16 cellular contexts compared by ENCODE assay signal in the genomic region with DNA sequence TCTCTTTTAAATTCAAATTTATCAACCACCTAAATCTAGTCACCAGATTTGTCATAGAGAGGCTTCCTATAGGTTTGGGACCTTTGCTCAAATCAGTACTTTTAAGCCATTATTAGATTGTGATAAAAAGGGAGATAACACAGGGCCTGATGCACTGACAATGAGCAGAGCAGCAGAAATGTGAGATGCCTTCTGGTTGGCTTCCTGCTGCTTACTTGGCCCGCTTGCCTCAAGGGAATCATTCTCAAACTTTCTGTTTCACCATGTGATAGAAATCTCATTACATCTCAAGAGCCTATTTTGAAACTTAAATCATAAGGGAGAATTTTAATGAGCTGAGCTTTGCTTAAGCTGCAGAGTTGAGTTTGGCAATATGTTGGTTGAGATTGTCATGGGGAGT.
DNase-seq lines count a peak whose midpoint lies in the region; ATAC-seq and TF ChIP-seq lines count a peak whose summit lies in the region.
"Had no signal": no experiment of that assay in that cellular context is flagged by ENCODE, and none has a peak within 500 bp of the region (broad histone marks: within the 10 kb centered on the region; RNA-seq: fewer than 3 reads in every experiment).

No MANE protein-coding gene starts in this region.

- ATAC-seq in HG02759 (IDR thresholded peaks at IDR 0.05; ENCODE audit: unreplicated experiment) (peak; percentile 61), T-cell (replicated peaks in 1 of 4) (no peak)
- ATAC-seq: activated T-helper 17 cell treated with anti-CD3 and anti-CD28 coated beads, Interleukin-2, amount 50 U/mL, for 72 hours had no signal

- no peak for TF ChIP-seq CTCF in MM.1S (IDR thresholded peaks at IDR 0.05; ENCODE audit: low read length)
- TF ChIP-seq CTCF in OCI-LY7 (conservative IDR thresholded peaks at IDR 0.05; ENCODE audit: low read length) = no peak
- no peak for TF ChIP-seq CTCF in osteoblast (IDR thresholded peaks at IDR 0.05; ENCODE audit: extremely low read depth, low read depth, low read length)

- no peaks in the 10 kb centered on the region for H3K9me3 ChIP-seq in BLaER1
- H3K9me3 ChIP-seq in MM.1S (replicated peaks; ENCODE audit: insufficient read depth, low read length) = no peaks in the 10 kb centered on the region
- H3K9me3 ChIP-seq in OCI-LY7 (ENCODE audit: low read length) = no peaks in the 10 kb centered on the region
- H3K9me3 ChIP-seq in osteoblast (ENCODE audit: low read depth, low read length) = no peaks in the 10 kb centered on the region
- H3K9me3 ChIP-seq: MG63 had no signal

- no peaks in the 10 kb centered on the region for H3K9me2 ChIP-seq in MM.1S (replicated peaks; ENCODE audit: insufficient read depth, low read length)
- H3K9me2 ChIP-seq in OCI-LY7 (ENCODE audit: insufficient read depth, low read length) = no peaks in the 10 kb centered on the region

- POLR2A ChIA-PET in OCI-LY7 (lab: Charles Lee) = no interaction called here
- POLR2A ChIA-PET in T-cell (lab: Charles Lee) = no interaction called here

- DNase-seq in GM19240 (ENCODE audit: insufficient read length, low spot score) (peak; percentile 3), MM.1S (peak; percentile 24), iPS-NIHi11 (ENCODE audit: low spot score) (no peak), OCI-LY7 (ENCODE audit: low spot score) (no peak), T-cell (no peak), osteoblast (ENCODE audit: insufficient read length, low spot score, missing footprints) (no peak)
- DNase-seq: ACHN; activated CD4-positive, alpha-beta T cell treated with anti-CD3 and anti-CD28 coated beads, Interleukin-2, amount 50 U/mL, for 48 hours; anterior cingulate cortex; MG63; SIG-M5 had no signal

- no peak overlapping the region for H3K27ac Mint-ChIP-seq in T-cell
- H3K27ac Mint-ChIP-seq: activated T-helper 17 cell treated with anti-CD3 and anti-CD28 coated beads, Interleukin-2, amount 50 U/mL, for 72 hours; stimulated activated naive CD8-positive, alpha-beta T cell treated with anti-CD3 and anti-CD28 coated beads, Interleukin-15, Interleukin-2, amounts not matched to agents 100 ng/mL and 50 ng/mL, for 24 hours had no signal

- no peak overlapping the region for H3K27ac ChIP-seq in BLaER1
- no peak overlapping the region for H3K27ac ChIP-seq in MM.1S (ENCODE audit: low read length)
- H3K27ac ChIP-seq in OCI-LY7 (ENCODE audit: low read depth, low read length, poor library complexity, severe bottlenecking) = no peak overlapping the region
- no peak overlapping the region for H3K27ac ChIP-seq in osteoblast (ENCODE audit: low read depth, low read length)
- H3K27ac ChIP-seq: skin epidermis had no signal

- intact Hi-C loops in OCI-LY7 (cut with micrococcal nuclease; ENCODE audit: unreplicated experiment) = no loop called here

- H3K4me3 ChIP-seq in BLaER1 = no peak overlapping the region
- no peak overlapping the region for H3K4me3 ChIP-seq in MM.1S (ENCODE audit: low read length)
- H3K4me3 ChIP-seq in OCI-LY7 (ENCODE audit: low read depth, low read length, poor library complexity, severe bottlenecking) = no peak overlapping the region
- H3K4me3 ChIP-seq in osteoblast (ENCODE audit: insufficient read depth, low read length) = no peak overlapping the region
- H3K4me3 ChIP-seq: MG63, skin epidermis had no signal

- H3K4me1 ChIP-seq in BLaER1 = peaks cover 10% of the 10 kb centered on the region
- H3K4me1 ChIP-seq in MM.1S (ENCODE audit: low read length) = no peaks in the 10 kb centered on the region
- H3K4me1 ChIP-seq in OCI-LY7 (ENCODE audit: insufficient read depth, low read length, poor library complexity, severe bottlenecking) = no peaks in the 10 kb centered on the region
- no peaks in the 10 kb centered on the region for H3K4me1 ChIP-seq in osteoblast (ENCODE audit: insufficient read depth, low read length)

- H2AFZ ChIP-seq in MM.1S (ENCODE audit: low read length) (no peak overlapping the region), OCI-LY7 (ENCODE audit: low read length) (no peak overlapping the region), osteoblast (ENCODE audit: low read length) (no peak overlapping the region)

- H3K36me3 ChIP-seq in BLaER1 = no peaks in the 10 kb centered on the region
- no peaks in the 10 kb centered on the region for H3K36me3 ChIP-seq in MM.1S (replicated peaks; ENCODE audit: insufficient read depth, low read length)
- H3K36me3 ChIP-seq in OCI-LY7 (ENCODE audit: insufficient read depth, low read length) = no peaks in the 10 kb centered on the region
- no peaks in the 10 kb centered on the region for H3K36me3 ChIP-seq in osteoblast (ENCODE audit: insufficient read depth, low read length)
- H3K36me3 ChIP-seq: MG63 had no signal

- no peaks in the 10 kb centered on the region for H3K36me3 Mint-ChIP-seq in T-cell

- H3K79me2 ChIP-seq in MM.1S (ENCODE audit: low read length) = no peaks in the 10 kb centered on the region
- no peaks in the 10 kb centered on the region for H3K79me2 ChIP-seq in OCI-LY7 (ENCODE audit: insufficient read depth, low read depth, low read length)
- no peaks in the 10 kb centered on the region for H3K79me2 ChIP-seq in osteoblast (ENCODE audit: insufficient read depth, low read length)

- H3K4me3 Mint-ChIP-seq in T-cell = no peak overlapping the region
- H3K4me3 Mint-ChIP-seq: activated T-helper 17 cell treated with anti-CD3 and anti-CD28 coated beads, Interleukin-2, amount 50 U/mL, for 72 hours; stimulated activated naive CD8-positive, alpha-beta T cell treated with anti-CD3 and anti-CD28 coated beads, Interleukin-15, Interleukin-2, amounts not matched to agents 100 ng/mL and 50 ng/mL, for 24 hours had no signal

- H3K4me2 ChIP-seq in BLaER1 = peak overlapping the region; percentile 16; the same call in 1 of the 2 replicates
- H3K4me2 ChIP-seq in MM.1S (ENCODE audit: low read depth, low read length) = no peak overlapping the region
- H3K4me2 ChIP-seq in OCI-LY7 (ENCODE audit: low read length) = no peak overlapping the region
- no peak overlapping the region for H3K4me2 ChIP-seq in osteoblast (ENCODE audit: insufficient read depth, low read length)

- H3K27me3 Mint-ChIP-seq in T-cell = peaks cover 0 to 2% of the 10 kb centered on the region in 2 donors

- BruUV-seq in OCI-LY7 (replicated peaks; lab: Mats Ljungman, UMichigan) = no TSS peak

- no peaks in the 10 kb centered on the region for H3F3A ChIP-seq in MM.1S (ENCODE audit: insufficient read depth, low read length)

- no peaks in the 10 kb centered on the region for H3K4me1 Mint-ChIP-seq in T-cell
- H3K4me1 Mint-ChIP-seq: activated T-helper 17 cell treated with anti-CD3 and anti-CD28 coated beads, Interleukin-2, amount 50 U/mL, for 72 hours had no signal

- H4K20me1 ChIP-seq in BLaER1 (no peaks in the 10 kb centered on the region), MM.1S (ENCODE audit: insufficient read depth, low read length) (no peaks in the 10 kb centered on the region), OCI-LY7 (ENCODE audit: insufficient read depth, low read length) (no peaks in the 10 kb centered on the region), osteoblast (ENCODE audit: insufficient read depth, low read length) (no peaks in the 10 kb centered on the region)

- peaks cover 0 to 3% (median 0%) of the 10 kb centered on the region in 3 donors for H3K9me3 Mint-ChIP-seq in T-cell
- H3K9me3 Mint-ChIP-seq: activated T-helper 17 cell treated with anti-CD3 and anti-CD28 coated beads, Interleukin-2, amount 50 U/mL, for 72 hours; stimulated activated naive CD8-positive, alpha-beta T cell treated with anti-CD3 and anti-CD28 coated beads, Interleukin-15, Interleukin-2, amounts not matched to agents 100 ng/mL and 50 ng/mL, for 24 hours had no signal

- CTCF ChIA-PET in OCI-LY7 (lab: Charles Lee; ENCODE audit: unreplicated experiment) = no interaction called here
- CTCF ChIA-PET in T-cell (lab: Charles Lee) = no interaction called here

- no peak overlapping the region for H3K9ac ChIP-seq in BLaER1
- no peak overlapping the region for H3K9ac ChIP-seq in MM.1S (ENCODE audit: low read length)

- H3K27me3 ChIP-seq in BLaER1 = no peaks in the 10 kb centered on the region
- H3K27me3 ChIP-seq in MM.1S (replicated peaks; ENCODE audit: insufficient read depth, low read length) = no peaks in the 10 kb centered on the region
- H3K27me3 ChIP-seq in osteoblast (ENCODE audit: insufficient read depth, low read length) = no peaks in the 10 kb centered on the region
- H3K27me3 ChIP-seq: MG63 had no signal

Comparison
In these comparisons a context has a peak if more than half of its experiments do, and no peak if none do; other contexts are left out.
1. DNase-seq: peak in GM19240 (single experiment) and MM.1S (single experiment); none in iPS-NIHi11 (single experiment), OCI-LY7 (single experiment), T-cell (0 of 34) and osteoblast (single experiment).